In the genomic region with DNA sequence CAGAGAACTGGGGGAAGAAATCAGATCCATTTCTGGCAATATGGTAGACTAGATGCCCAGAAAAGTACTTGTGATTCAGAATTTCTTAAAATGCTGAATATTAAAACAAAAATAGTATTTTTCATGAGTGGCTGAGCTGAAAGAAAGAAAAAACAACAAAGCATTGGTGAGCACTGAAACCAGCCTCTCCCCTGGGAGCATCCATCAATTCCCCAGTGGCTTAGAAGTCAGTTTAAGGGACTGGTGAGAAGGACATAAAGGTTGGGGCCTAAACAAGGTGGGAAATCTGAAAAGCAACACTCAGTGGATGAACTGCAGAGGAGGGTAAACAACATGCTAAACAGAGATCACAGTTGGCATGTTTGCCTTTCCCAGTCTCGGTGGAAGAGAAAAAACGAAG, we compare ENCODE assay signal across 2 cellular contexts.
TF ChIP-seq lines count a peak whose summit lies in the region.

No MANE protein-coding gene starts in this region.

TF ChIP-seq in GM23338, 12 proteins besides CTCF, POLR2A, EP300 and RAD21 (continued from another document):
- TF ChIP-seq EZH2phosphoT487 (IDR thresholded peaks at IDR 0.05; ENCODE audit: unreplicated experiment) (no peak), POLR2AphosphoS5 (IDR thresholded peaks at IDR 0.05; ENCODE audit: low read depth) (no peak), CREB1 (CRISPR knock-in tag; IDR thresholded peaks at IDR 0.05; ENCODE audit: low read depth) (no peak), STAT1 (IDR thresholded peaks at IDR 0.05; ENCODE audit: unreplicated experiment) (no peak)
- TF ChIP-seq, protein P1, sequence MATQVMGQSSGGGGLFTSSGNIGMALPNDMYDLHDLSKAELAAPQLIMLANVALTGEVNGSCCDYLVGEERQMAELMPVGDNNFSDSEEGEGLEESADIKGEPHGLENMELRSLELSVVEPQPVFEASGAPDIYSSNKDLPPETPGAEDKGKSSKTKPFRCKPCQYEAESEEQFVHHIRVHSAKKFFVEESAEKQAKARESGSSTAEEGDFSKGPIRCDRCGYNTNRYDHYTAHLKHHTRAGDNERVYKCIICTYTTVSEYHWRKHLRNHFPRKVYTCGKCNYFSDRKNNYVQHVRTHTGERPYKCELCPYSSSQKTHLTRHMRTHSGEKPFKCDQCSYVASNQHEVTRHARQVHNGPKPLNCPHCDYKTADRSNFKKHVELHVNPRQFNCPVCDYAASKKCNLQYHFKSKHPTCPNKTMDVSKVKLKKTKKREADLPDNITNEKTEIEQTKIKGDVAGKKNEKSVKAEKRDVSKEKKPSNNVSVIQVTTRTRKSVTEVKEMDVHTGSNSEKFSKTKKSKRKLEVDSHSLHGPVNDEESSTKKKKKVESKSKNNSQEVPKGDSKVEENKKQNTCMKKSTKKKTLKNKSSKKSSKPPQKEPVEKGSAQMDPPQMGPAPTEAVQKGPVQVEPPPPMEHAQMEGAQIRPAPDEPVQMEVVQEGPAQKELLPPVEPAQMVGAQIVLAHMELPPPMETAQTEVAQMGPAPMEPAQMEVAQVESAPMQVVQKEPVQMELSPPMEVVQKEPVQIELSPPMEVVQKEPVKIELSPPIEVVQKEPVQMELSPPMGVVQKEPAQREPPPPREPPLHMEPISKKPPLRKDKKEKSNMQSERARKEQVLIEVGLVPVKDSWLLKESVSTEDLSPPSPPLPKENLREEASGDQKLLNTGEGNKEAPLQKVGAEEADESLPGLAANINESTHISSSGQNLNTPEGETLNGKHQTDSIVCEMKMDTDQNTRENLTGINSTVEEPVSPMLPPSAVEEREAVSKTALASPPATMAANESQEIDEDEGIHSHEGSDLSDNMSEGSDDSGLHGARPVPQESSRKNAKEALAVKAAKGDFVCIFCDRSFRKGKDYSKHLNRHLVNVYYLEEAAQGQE (IDR thresholded peaks at IDR 0.05; ENCODE audit: unreplicated experiment) = no peak
- TF ChIP-seq, protein P2, sequence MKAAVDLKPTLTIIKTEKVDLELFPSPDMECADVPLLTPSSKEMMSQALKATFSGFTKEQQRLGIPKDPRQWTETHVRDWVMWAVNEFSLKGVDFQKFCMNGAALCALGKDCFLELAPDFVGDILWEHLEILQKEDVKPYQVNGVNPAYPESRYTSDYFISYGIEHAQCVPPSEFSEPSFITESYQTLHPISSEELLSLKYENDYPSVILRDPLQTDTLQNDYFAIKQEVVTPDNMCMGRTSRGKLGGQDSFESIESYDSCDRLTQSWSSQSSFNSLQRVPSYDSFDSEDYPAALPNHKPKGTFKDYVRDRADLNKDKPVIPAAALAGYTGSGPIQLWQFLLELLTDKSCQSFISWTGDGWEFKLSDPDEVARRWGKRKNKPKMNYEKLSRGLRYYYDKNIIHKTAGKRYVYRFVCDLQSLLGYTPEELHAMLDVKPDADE (IDR thresholded peaks at IDR 0.05) = no peak
- TF ChIP-seq, protein P3, sequence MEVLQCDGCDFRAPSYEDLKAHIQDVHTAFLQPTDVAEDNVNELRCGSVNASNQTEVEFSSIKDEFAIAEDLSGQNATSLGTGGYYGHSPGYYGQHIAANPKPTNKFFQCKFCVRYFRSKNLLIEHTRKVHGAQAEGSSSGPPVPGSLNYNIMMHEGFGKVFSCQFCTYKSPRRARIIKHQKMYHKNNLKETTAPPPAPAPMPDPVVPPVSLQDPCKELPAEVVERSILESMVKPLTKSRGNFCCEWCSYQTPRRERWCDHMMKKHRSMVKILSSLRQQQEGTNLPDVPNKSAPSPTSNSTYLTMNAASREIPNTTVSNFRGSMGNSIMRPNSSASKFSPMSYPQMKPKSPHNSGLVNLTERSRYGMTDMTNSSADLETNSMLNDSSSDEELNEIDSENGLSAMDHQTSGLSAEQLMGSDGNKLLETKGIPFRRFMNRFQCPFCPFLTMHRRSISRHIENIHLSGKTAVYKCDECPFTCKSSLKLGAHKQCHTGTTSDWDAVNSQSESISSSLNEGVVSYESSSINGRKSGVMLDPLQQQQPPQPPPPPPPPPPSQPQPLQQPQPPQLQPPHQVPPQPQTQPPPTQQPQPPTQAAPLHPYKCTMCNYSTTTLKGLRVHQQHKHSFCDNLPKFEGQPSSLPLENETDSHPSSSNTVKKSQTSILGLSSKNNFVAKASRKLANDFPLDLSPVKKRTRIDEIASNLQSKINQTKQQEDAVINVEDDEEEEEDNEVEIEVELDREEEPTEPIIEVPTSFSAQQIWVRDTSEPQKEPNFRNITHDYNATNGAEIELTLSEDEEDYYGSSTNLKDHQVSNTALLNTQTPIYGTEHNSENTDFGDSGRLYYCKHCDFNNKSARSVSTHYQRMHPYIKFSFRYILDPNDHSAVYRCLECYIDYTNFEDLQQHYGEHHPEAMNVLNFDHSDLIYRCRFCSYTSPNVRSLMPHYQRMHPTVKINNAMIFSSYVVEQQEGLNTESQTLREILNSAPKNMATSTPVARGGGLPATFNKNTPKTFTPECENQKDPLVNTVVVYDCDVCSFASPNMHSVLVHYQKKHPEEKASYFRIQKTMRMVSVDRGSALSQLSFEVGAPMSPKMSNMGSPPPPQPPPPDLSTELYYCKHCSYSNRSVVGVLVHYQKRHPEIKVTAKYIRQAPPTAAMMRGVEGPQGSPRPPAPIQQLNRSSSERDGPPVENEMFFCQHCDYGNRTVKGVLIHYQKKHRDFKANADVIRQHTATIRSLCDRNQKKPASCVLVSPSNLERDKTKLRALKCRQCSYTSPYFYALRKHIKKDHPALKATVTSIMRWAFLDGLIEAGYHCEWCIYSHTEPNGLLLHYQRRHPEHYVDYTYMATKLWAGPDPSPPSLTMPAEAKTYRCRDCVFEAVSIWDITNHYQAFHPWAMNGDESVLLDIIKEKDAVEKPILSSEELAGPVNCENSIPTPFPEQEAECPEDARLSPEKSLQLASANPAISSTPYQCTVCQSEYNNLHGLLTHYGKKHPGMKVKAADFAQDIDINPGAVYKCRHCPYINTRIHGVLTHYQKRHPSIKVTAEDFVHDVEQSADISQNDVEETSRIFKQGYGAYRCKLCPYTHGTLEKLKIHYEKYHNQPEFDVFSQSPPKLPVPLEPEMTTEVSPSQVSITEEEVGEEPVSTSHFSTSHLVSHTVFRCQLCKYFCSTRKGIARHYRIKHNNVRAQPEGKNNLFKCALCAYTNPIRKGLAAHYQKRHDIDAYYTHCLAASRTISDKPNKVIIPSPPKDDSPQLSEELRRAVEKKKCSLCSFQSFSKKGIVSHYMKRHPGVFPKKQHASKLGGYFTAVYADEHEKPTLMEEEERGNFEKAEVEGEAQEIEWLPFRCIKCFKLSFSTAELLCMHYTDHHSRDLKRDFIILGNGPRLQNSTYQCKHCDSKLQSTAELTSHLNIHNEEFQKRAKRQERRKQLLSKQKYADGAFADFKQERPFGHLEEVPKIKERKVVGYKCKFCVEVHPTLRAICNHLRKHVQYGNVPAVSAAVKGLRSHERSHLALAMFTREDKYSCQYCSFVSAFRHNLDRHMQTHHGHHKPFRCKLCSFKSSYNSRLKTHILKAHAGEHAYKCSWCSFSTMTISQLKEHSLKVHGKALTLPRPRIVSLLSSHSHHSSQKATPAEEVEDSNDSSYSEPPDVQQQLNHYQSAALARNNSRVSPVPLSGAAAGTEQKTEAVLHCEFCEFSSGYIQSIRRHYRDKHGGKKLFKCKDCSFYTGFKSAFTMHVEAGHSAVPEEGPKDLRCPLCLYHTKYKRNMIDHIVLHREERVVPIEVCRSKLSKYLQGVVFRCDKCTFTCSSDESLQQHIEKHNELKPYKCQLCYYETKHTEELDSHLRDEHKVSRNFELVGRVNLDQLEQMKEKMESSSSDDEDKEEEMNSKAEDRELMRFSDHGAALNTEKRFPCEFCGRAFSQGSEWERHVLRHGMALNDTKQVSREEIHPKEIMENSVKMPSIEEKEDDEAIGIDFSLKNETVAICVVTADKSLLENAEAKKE (CRISPR knock-in tag; IDR thresholded peaks at IDR 0.05) = no peak

TF ChIP-seq in WTC11, 78 proteins besides CTCF, POLR2A, EP300 and RAD21 (continued from another document):
- TF ChIP-seq FOXP4 (CRISPR knock-in tag; IDR thresholded peaks at IDR 0.05) (no peak), RELA (CRISPR knock-in tag; IDR thresholded peaks at IDR 0.05; ENCODE audit: borderline replicate concordance) (no peak), FOXK1 (CRISPR knock-in tag; IDR thresholded peaks at IDR 0.05) (no peak), MLX (CRISPR knock-in tag; IDR thresholded peaks at IDR 0.05) (no peak), JUN (CRISPR knock-in tag; IDR thresholded peaks at IDR 0.05) (no peak), IRF1 (CRISPR knock-in tag; IDR thresholded peaks at IDR 0.05) (no peak), ZNF232 (CRISPR knock-in tag; IDR thresholded peaks at IDR 0.05) (no peak), RORB (CRISPR knock-in tag; IDR thresholded peaks at IDR 0.05) (no peak), CREB1 (CRISPR knock-in tag; IDR thresholded peaks at IDR 0.05) (no peak), NFYB (CRISPR knock-in tag; conservative IDR thresholded peaks at IDR 0.05; ENCODE audit: low read depth) (no peak), TCF7 (CRISPR knock-in tag; IDR thresholded peaks at IDR 0.05; ENCODE audit: low read depth) (no peak), KAT7 (CRISPR knock-in tag; IDR thresholded peaks at IDR 0.05; ENCODE audit: borderline replicate concordance) (no peak), MAX (CRISPR knock-in tag; IDR thresholded peaks at IDR 0.05) (no peak)
- TF ChIP-seq, protein P4, sequence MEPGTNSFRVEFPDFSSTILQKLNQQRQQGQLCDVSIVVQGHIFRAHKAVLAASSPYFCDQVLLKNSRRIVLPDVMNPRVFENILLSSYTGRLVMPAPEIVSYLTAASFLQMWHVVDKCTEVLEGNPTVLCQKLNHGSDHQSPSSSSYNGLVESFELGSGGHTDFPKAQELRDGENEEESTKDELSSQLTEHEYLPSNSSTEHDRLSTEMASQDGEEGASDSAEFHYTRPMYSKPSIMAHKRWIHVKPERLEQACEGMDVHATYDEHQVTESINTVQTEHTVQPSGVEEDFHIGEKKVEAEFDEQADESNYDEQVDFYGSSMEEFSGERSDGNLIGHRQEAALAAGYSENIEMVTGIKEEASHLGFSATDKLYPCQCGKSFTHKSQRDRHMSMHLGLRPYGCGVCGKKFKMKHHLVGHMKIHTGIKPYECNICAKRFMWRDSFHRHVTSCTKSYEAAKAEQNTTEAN (CRISPR knock-in tag; IDR thresholded peaks at IDR 0.05) = no peak
